9 cellular contexts compared by ENCODE assay signal in the genomic region with DNA sequence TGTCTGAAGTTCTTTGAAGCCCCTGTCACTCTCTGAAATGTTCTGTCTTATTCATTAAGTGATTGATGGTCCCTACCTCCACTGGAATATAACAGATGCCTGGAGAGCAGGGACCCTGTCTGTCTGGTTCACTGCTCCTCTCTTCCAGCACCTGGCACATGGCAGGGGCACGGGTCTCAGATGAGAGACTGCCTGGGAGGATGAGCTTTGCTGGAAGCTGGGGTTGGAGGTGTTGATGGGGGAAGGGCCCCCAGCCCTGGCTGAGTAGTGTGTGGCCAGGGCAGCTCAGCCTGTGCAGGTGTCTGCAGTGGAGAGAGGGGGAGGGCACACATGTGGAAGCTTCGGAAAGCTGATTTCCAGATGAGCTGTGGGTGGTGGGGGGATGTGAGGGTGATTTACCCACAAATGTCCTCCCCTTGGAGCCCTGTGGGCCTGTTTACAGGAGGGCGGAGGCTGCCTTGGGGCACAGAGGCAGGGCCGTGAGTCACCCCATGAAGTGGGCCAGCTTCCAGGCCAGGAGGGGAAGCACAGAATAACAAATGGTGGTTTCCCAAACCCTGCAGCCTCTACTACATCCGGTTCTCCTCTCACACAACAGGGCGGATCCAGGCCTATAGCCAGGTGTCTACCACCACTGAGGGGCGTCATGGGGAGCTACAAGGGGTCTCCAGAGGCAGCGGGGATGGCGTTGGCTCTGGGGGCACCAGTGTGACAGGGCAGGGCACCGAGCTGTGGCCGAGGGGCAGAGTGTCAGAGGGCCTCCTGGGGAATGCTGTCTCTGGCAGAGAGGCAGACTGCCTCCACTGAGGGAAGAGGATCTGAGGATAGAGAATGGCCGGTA. TPM values are rescaled to one million over a fixed set of nuclear protein-coding genes. Genes with fewer than 3 reads are reported as not detected.
A peak's percentile ranks its signal among the peaks of the same experiment; 100 is the strongest.
DNase-seq lines count a peak whose midpoint lies in the region; ATAC-seq, FAIRE-seq and TF ChIP-seq lines count a peak whose summit lies in the region.
"Had no signal": no experiment of that assay in that cellular context is flagged by ENCODE, and none has a peak within 500 bp of the region (broad histone marks: within the 10 kb centered on the region; RNA-seq: fewer than 3 reads in every experiment).

No MANE protein-coding gene starts in this region.

- no peak overlapping the region for H3K4me3 ChIP-seq in astrocyte of the spinal cord (ENCODE audit: low read depth, low read length)
- no peak overlapping the region for H3K4me3 ChIP-seq in right lobe of liver
- H3K4me3 ChIP-seq: cardiac muscle cell had no signal

- no peak for TF ChIP-seq CTCF in astrocyte of the spinal cord (IDR thresholded peaks at IDR 0.05; ENCODE audit: low read depth, low read length)
- no peak for TF ChIP-seq CTCF in right lobe of liver (IDR thresholded peaks at IDR 0.05)
- TF ChIP-seq CTCF in D721Med (IDR thresholded peaks at IDR 0.05; ENCODE audit: insufficient read depth, missing control alignments) = no peak

- DNase-seq in DMS53 treated with DMSO at 0.1 percent for 48 hours (lab: John Stamatoyannopoulos, UW; ENCODE audit: unreplicated experiment) = peak; percentile 98
- peak; percentile 88 for DNase-seq in HPDE6-E6E7 (ENCODE audit: extremely low spot score)
- DNase-seq in T-cell = peak in 32 of 34 experiments; percentile 4 to 58 (median 34)
- peak; percentile 90 for DNase-seq in astrocyte of the spinal cord (ENCODE audit: low read depth, low spot score)
- peak in 1 of 3 donors; percentile 78 for DNase-seq in right lobe of liver
- DNase-seq in stimulated activated CD8-positive, alpha-beta memory T cell treated with anti-CD3 and anti-CD28 coated beads, Interleukin-12 subunit alpha, Interleukin-12 subunit beta, amount 100 ng/mL, for 4 hours (ENCODE audit: low read depth) = peak; percentile 34
- DNase-seq in D721Med (ENCODE audit: insufficient read length, low spot score) = no peak

- in situ Hi-C loops in astrocyte of the spinal cord (cut with HindIII; ENCODE audit: low sequenced_read_pairs) = no loop called here

- POLR2A ChIA-PET in T-cell (lab: Charles Lee) = no interaction called here

- CTCF ChIA-PET in T-cell (lab: Charles Lee) = interaction anchor here in 1 of 2 donors (1.2 kb wide), 1 partner anchor 34 kb away, joined by 3 read pairs; no protein-coding TSS in a partner anchor

- H3K36me3 ChIP-seq in right lobe of liver = no peaks in the 10 kb centered on the region
- H3K36me3 ChIP-seq: cardiac muscle cell had no signal

- no peaks in the 10 kb centered on the region for H3K9me3 Mint-ChIP-seq in T-cell

- WGBS in right lobe of liver (ENCODE audit: insufficient coverage, low coverage, low lambda C conversion rate, missing lambda C conversion rate) = 20% methylated on average over 6 of the region's 12 CpGs

- H3K27ac ChIP-seq in right lobe of liver = no peak overlapping the region
- H3K27ac ChIP-seq: cardiac muscle cell had no signal

- peak overlapping the region in 2 of 3 donors; percentile 29 to 35 for H3K4me3 Mint-ChIP-seq in T-cell

- intact Hi-C loops in right lobe of liver (cut with DNase I) = no loop called here

- ATAC-seq in GM21381 (IDR thresholded peaks at IDR 0.05; ENCODE audit: unreplicated experiment) (peak; percentile 76), T-cell (replicated peaks in 1 of 4) (peak; percentile 93 to 97 (median 96)), right lobe of liver (peak; percentile 50 to 82 (median 65))

- H3K4me1 Mint-ChIP-seq in T-cell = peaks cover 13 to 35% (median 17%) of the 10 kb centered on the region in 3 donors

- H3K9me3 ChIP-seq in right lobe of liver = no peaks in the 10 kb centered on the region

- H3K27ac Mint-ChIP-seq in T-cell = peak overlapping the region; percentile 73 to 89

- H3K36me3 Mint-ChIP-seq in T-cell = no peaks in the 10 kb centered on the region

- H3K27me3 Mint-ChIP-seq in T-cell = peaks cover 8 to 15% of the 10 kb centered on the region in 2 donors

- no peak for TF ChIP-seq POLR2A in right lobe of liver (IDR thresholded peaks at IDR 0.05)

- no peaks in the 10 kb centered on the region for H3K27me3 ChIP-seq in right lobe of liver

- FAIRE-seq in D721Med (lab: Jason Lieb, UNC) = no peak

- no peaks in the 10 kb centered on the region for H3K4me1 ChIP-seq in right lobe of liver

RNA-seq across cellular contexts. Expression of a gene that starts 11.0 kb away (rescaled TPM):
- total RNA-seq in T-cell = 1 to 10 TPM in 3 of 5 donors, not detected in 2; 2.7 to 3.8 (median 3.3) TPM
- total RNA-seq in right lobe of liver = 10 to 100 TPM in 3 of 6 experiments, 1 to 10 TPM in 3; 3.4 to 19.2 (median 10.7) TPM

RNA-seq across cellular contexts. Expression of a gene that starts 30.5 kb away (rescaled TPM):
- under 1 TPM in 1 of 5 donors, not detected in 4; 0.35 TPM for total RNA-seq in T-cell
- not detected for total RNA-seq in right lobe of liver
- total RNA-seq: cardiac muscle cell had no signal

RNA-seq across cellular contexts. Expression of a gene that starts 47.3 kb away (rescaled TPM):
- total RNA-seq in T-cell (1 to 10 TPM in 1 of 5 donors, under 1 TPM in 2, not detected in 2; 0.30 to 1.0 (median 0.76) TPM), right lobe of liver (under 1 TPM in 1 of 6 experiments, not detected in 5; 0.13 TPM)
- total RNA-seq: cardiac muscle cell had no signal

RNA-seq across cellular contexts. Expression of a gene that starts 52.2 kb away (rescaled TPM):
- total RNA-seq in T-cell (under 1 TPM in 2 of 5 donors, not detected in 3; 0.09 to 0.12 TPM), right lobe of liver (under 1 TPM; 0.09 to 0.51 (median 0.15) TPM)
- total RNA-seq: cardiac muscle cell had no signal
